Comparison of ENCODE assay signal across 1 cellular context in genomic region chr2:23413641-23414040, GRCh38.
TF ChIP-seq lines count a peak whose summit lies in the region.

No MANE protein-coding gene starts in this region.

TF ChIP-seq in IMR-90, 13 proteins besides CTCF, POLR2A, EP300 and RAD21:
- no peak for TF ChIP-seq SMC3 (IDR thresholded peaks at IDR 0.05; ENCODE audit: low read depth, low read length)
- no peak for TF ChIP-seq ELK1 (IDR thresholded peaks at IDR 0.05; ENCODE audit: borderline replicate concordance, low read depth, low read length)
- TF ChIP-seq, protein P1, sequence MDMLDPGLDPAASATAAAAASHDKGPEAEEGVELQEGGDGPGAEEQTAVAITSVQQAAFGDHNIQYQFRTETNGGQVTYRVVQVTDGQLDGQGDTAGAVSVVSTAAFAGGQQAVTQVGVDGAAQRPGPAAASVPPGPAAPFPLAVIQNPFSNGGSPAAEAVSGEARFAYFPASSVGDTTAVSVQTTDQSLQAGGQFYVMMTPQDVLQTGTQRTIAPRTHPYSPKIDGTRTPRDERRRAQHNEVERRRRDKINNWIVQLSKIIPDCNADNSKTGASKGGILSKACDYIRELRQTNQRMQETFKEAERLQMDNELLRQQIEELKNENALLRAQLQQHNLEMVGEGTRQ (IDR thresholded peaks at IDR 0.05; ENCODE audit: low read depth, low read length) = no peak
- no peak for TF ChIP-seq CEBPB (IDR thresholded peaks at IDR 0.05; ENCODE audit: low read depth, low read length)
- no peak for TF ChIP-seq BHLHE40 (IDR thresholded peaks at IDR 0.05; ENCODE audit: low read depth, low read length)
- TF ChIP-seq RFX5 (IDR thresholded peaks at IDR 0.05; ENCODE audit: low read depth, low read length) = no peak
- no peak for TF ChIP-seq MAZ (IDR thresholded peaks at IDR 0.05; ENCODE audit: borderline replicate concordance, low read depth, low read length)
- no peak for TF ChIP-seq MAFK (IDR thresholded peaks at IDR 0.05; ENCODE audit: low read depth, low read length)
- TF ChIP-seq CHD1 (IDR thresholded peaks at IDR 0.05; ENCODE audit: low read depth, low read length) = no peak
- no peak for TF ChIP-seq FOS (IDR thresholded peaks at IDR 0.05; ENCODE audit: low read depth, low read length)
- TF ChIP-seq MXI1 (IDR thresholded peaks at IDR 0.05; ENCODE audit: borderline replicate concordance, low read depth, low read length) = no peak
- no peak for TF ChIP-seq RCOR1 (IDR thresholded peaks at IDR 0.05; ENCODE audit: insufficient replicate concordance, low read length)
- no peak for TF ChIP-seq NFE2L2 (IDR thresholded peaks at IDR 0.05; ENCODE audit: low read depth, low read length)
TF ChIP-seq in IMR-90: peak in this region for 0.
